Comparison of ENCODE assay signal across 24 cellular contexts in the genomic region with DNA sequence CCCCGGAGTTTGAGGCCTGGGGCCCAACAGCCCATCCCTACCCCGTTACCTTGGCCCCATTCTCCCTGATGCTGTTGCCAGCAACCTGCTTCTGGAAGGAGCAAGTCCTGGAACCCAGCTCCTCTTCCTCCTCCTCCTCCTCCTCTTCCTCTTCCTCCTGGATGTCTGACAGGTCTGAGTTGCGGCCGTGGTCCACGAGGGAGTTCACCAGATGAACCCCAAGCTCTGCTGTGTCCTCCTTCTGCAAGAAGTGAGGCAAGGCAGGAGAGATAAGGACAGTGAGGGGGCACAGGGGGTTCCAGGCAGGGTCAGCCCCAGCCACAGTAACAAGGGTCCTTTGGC. TPM values are rescaled to one million over a fixed set of nuclear protein-coding genes. Genes with fewer than 3 reads are reported as not detected.
DNase-seq lines count a peak whose midpoint lies in the region; ATAC-seq and TF ChIP-seq lines count a peak whose summit lies in the region.
"Had no signal": no experiment of that assay in that cellular context is flagged by ENCODE, and none has a peak within 500 bp of the region (broad histone marks: within the 10 kb centered on the region; RNA-seq: fewer than 3 reads in every experiment).

No MANE protein-coding gene starts in this region.

- no peaks in the 10 kb centered on the region for H3K36me3 ChIP-seq in neural progenitor cell
- no peaks in the 10 kb centered on the region for H3K36me3 ChIP-seq in body of pancreas (replicated peaks in 1 of 2; ENCODE audit: insufficient read depth in 1 of 2, low read depth in 2 of 2)
- H3K36me3 ChIP-seq: BE2C, MG63 had no signal

- TF ChIP-seq CTCF in neural progenitor cell (IDR thresholded peaks at IDR 0.05) (no peak), body of pancreas (IDR thresholded peaks at IDR 0.05) (no peak)

- intact Hi-C loops in body of pancreas (cut with DNase I): no loop called here

- 63 to 77% methylated on average over 5 of the region's 5 CpGs for WGBS in body of pancreas, 2 donors

- H2AFZ ChIP-seq in neural progenitor cell (replicated peaks): no peak overlapping the region

- no peaks in the 10 kb centered on the region for H3K79me2 ChIP-seq in neural progenitor cell (ENCODE audit: low read depth)

- no peaks in the 10 kb centered on the region for H3F3A ChIP-seq in neural progenitor cell (ENCODE audit: low read depth)

- peak overlapping the region; percentile 59 for H3K27ac Mint-ChIP-seq in T-helper 1 cell treated with Interleukin-12 subunit alpha and Interleukin-12 subunit beta and Interleukin-4 antibody, amounts not matched to agents 30 μg/mL and 1 μg/mL, for 36 hours
- peak overlapping the region in 1 of 2 donors; percentile 79 for H3K27ac Mint-ChIP-seq in stimulated activated naive CD8-positive, alpha-beta T cell treated with anti-CD3 and anti-CD28 coated beads, Interleukin-15, amount 100 ng/mL, for 72 hours
- peak overlapping the region; percentile 68 for H3K27ac Mint-ChIP-seq in neural progenitor cell
- H3K27ac Mint-ChIP-seq: CD4-positive, alpha-beta T cell had no signal

- no peaks in the 10 kb centered on the region for H4K20me1 ChIP-seq in neural progenitor cell (ENCODE audit: low read depth)

- H3K27me3 Mint-ChIP-seq in T-helper 1 cell treated with Interleukin-12 subunit alpha and Interleukin-12 subunit beta and Interleukin-4 antibody, amounts not matched to agents 30 μg/mL and 1 μg/mL, for 36 hours (ENCODE audit: low read depth): no peaks in the 10 kb centered on the region
- H3K27me3 Mint-ChIP-seq in stimulated activated naive CD8-positive, alpha-beta T cell treated with anti-CD3 and anti-CD28 coated beads, Interleukin-15, amount 100 ng/mL, for 72 hours: no peaks in the 10 kb centered on the region
- H3K27me3 Mint-ChIP-seq in neural progenitor cell (ENCODE audit: insufficient read depth, low read depth): peaks cover 19% of the 10 kb centered on the region
- H3K27me3 Mint-ChIP-seq: CD4-positive, alpha-beta T cell had no signal

- H3K9ac ChIP-seq in neural progenitor cell: no peak overlapping the region

- no peak overlapping the region for H3K4me2 ChIP-seq in neural progenitor cell

- peaks cover 32% of the 10 kb centered on the region for H3K36me3 Mint-ChIP-seq in T-helper 1 cell treated with Interleukin-12 subunit alpha and Interleukin-12 subunit beta and Interleukin-4 antibody, amounts not matched to agents 30 μg/mL and 1 μg/mL, for 36 hours (ENCODE audit: low read depth)
- H3K36me3 Mint-ChIP-seq in neural progenitor cell: peaks cover 2% of the 10 kb centered on the region

- DNase-seq in T-helper 1 cell: no peak
- no peak for DNase-seq in stimulated activated naive CD8-positive, alpha-beta T cell treated with anti-CD3 and anti-CD28 coated beads, Interleukin-15, amount 100 ng/mL, for 72 hours
- no peak for DNase-seq in stimulated activated naive CD8-positive, alpha-beta T cell treated with anti-CD3 and anti-CD28 coated beads, Interleukin-15, Interleukin-2, amounts not matched to agents 100 U/mL and 50 U/mL, for 24 hours
- no peak for DNase-seq in neural progenitor cell (ENCODE audit: low spot score)
- DNase-seq in iPS-NIHi11 (ENCODE audit: low spot score): no peak
- DNase-seq in body of pancreas: no peak
- DNase-seq: BE2C; CD4-positive, alpha-beta T cell; DMS153; GDM1; H9; Kasumi-1; MG63; NCI-H1048; NCI-H1436; NCI-H1930; NCI-H345; NCI-H524 treated with DMSO at 0.1 percent for 48 hours; PC-3; RPMI8226 had no signal

- TF ChIP-seq POLR2A in body of pancreas (IDR thresholded peaks at IDR 0.05): no peak

- no peaks in the 10 kb centered on the region for H3K4me1 Mint-ChIP-seq in T-helper 1 cell treated with Interleukin-12 subunit alpha and Interleukin-12 subunit beta and Interleukin-4 antibody, amounts not matched to agents 30 μg/mL and 1 μg/mL, for 36 hours (ENCODE audit: low read depth)
- H3K4me1 Mint-ChIP-seq in stimulated activated naive CD8-positive, alpha-beta T cell treated with anti-CD3 and anti-CD28 coated beads, Interleukin-15, amount 100 ng/mL, for 72 hours: no peaks in the 10 kb centered on the region
- H3K4me1 Mint-ChIP-seq in neural progenitor cell: peaks cover 35% of the 10 kb centered on the region

- H3K4me3 ChIP-seq in neural progenitor cell: no peak overlapping the region
- no peak overlapping the region for H3K4me3 ChIP-seq in body of pancreas
- H3K4me3 ChIP-seq: MG63 had no signal

- H3K4me3 Mint-ChIP-seq in T-helper 1 cell treated with Interleukin-12 subunit alpha and Interleukin-12 subunit beta and Interleukin-4 antibody, amounts not matched to agents 30 μg/mL and 1 μg/mL, for 36 hours: no peak overlapping the region
- H3K4me3 Mint-ChIP-seq in stimulated activated naive CD8-positive, alpha-beta T cell treated with anti-CD3 and anti-CD28 coated beads, Interleukin-15, amount 100 ng/mL, for 72 hours: no peak overlapping the region
- no peak overlapping the region for H3K4me3 Mint-ChIP-seq in neural progenitor cell
- H3K4me3 Mint-ChIP-seq: CD4-positive, alpha-beta T cell; H9 had no signal

- H3K4me1 ChIP-seq in neural progenitor cell (no peaks in the 10 kb centered on the region), body of pancreas (no peaks in the 10 kb centered on the region)
- H3K4me1 ChIP-seq: BE2C had no signal

- H3K27me3 ChIP-seq in neural progenitor cell: no peaks in the 10 kb centered on the region
- H3K27me3 ChIP-seq in body of pancreas: no peaks in the 10 kb centered on the region
- H3K27me3 ChIP-seq: MG63 had no signal

- H3K9me3 Mint-ChIP-seq in T-helper 1 cell treated with Interleukin-12 subunit alpha and Interleukin-12 subunit beta and Interleukin-4 antibody, amounts not matched to agents 30 μg/mL and 1 μg/mL, for 36 hours: no peaks in the 10 kb centered on the region
- no peaks in the 10 kb centered on the region for H3K9me3 Mint-ChIP-seq in stimulated activated naive CD8-positive, alpha-beta T cell treated with anti-CD3 and anti-CD28 coated beads, Interleukin-15, amount 100 ng/mL, for 72 hours
- no peaks in the 10 kb centered on the region for H3K9me3 Mint-ChIP-seq in neural progenitor cell
- H3K9me3 Mint-ChIP-seq: CD4-positive, alpha-beta T cell; H9 had no signal

- peak; percentile 3 for ATAC-seq in stimulated activated naive CD8-positive, alpha-beta T cell treated with anti-CD3 and anti-CD28 coated beads, Interleukin-15, amount 100 ng/mL, for 72 hours
- ATAC-seq in stimulated activated naive CD8-positive, alpha-beta T cell treated with anti-CD3 and anti-CD28 coated beads, Interleukin-15, Interleukin-2, amounts not matched to agents 100 U/mL and 50 U/mL, for 24 hours: no peak
- ATAC-seq in body of pancreas (no peak), GM18520 (IDR thresholded peaks at IDR 0.05; ENCODE audit: unreplicated experiment) (no peak)
- ATAC-seq: PC-3 had no signal

- H3K9me3 ChIP-seq in neural progenitor cell (ENCODE audit: low read depth) (no peaks in the 10 kb centered on the region), body of pancreas (no peaks in the 10 kb centered on the region)
- H3K9me3 ChIP-seq: BE2C, MG63 had no signal

- no peak overlapping the region for H3K27ac ChIP-seq in neural progenitor cell
- H3K27ac ChIP-seq in body of pancreas: no peak overlapping the region

RNA-seq across cellular contexts. Expression of gene TSPOAP1, which starts 18.7 kb away (rescaled TPM):
- total RNA-seq in neural progenitor cell (ENCODE audit: low replicate concordance): 13.8 and 48.7 TPM in 2 replicates
- 10 to 100 TPM; 21.0 to 22.7 TPM for total RNA-seq in body of pancreas
- total RNA-seq: A172 had no signal

RNA-seq across cellular contexts. Expression of gene MPO, which starts 29.2 kb away (rescaled TPM):
- not detected in 2 replicates for total RNA-seq in neural progenitor cell (ENCODE audit: low replicate concordance)
- total RNA-seq in body of pancreas: not detected
- total RNA-seq: A172, Daoy, H9, PC-3 had no signal

RNA-seq across cellular contexts. Expression of gene SUPT4H1, which starts 42.1 kb away (rescaled TPM):
- 60.2 and 103 TPM in 2 replicates for total RNA-seq in neural progenitor cell (ENCODE audit: low replicate concordance)
- 10 to 100 TPM; 10.2 to 24.4 TPM for total RNA-seq in body of pancreas
